In the genomic region with DNA sequence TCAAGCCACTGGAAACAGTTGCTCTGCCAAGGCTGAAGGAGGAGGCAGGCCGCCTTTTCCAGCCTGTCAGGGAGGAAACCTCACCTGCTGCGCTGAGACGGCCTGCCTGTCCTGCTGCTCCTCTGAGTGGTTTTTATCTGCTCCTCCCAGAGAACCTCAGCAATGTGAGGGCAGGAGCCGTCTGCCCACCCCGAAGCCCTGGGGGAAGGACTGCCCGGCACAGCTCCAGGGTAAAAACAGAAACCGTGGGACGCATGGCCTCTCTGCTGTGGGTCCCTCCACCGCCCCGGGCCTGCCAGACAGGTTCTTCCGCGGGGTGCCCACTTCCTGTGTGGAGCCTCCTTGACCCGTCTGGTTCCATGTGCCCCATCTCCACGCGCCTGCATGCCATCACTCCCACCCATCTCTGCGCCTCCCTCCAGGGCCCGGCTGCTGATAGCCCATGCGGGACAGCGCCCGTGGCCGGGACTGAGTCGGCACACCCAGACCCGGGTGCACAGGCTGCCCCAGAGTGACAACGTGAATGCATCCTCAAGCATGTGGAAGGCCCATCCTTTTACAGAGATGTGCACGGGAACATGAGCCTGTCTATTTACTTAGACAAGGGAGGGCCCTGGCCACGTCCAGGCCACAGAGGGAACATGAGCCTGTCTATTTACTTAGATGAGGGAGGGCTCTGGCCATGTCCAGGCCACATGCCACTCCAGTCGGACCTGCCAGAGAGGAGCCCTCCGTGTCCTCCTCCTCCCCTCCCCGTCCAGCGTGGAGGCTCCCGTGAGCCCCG, we compare ENCODE assay signal across 1 cellular context.
TF ChIP-seq lines count a peak whose summit lies in the region.

No MANE protein-coding gene starts in this region.

TF ChIP-seq in HepG2, 621 proteins besides CTCF, POLR2A, EP300 and RAD21 (continued from another document and continues in another):
- TF ChIP-seq, protein P1, sequence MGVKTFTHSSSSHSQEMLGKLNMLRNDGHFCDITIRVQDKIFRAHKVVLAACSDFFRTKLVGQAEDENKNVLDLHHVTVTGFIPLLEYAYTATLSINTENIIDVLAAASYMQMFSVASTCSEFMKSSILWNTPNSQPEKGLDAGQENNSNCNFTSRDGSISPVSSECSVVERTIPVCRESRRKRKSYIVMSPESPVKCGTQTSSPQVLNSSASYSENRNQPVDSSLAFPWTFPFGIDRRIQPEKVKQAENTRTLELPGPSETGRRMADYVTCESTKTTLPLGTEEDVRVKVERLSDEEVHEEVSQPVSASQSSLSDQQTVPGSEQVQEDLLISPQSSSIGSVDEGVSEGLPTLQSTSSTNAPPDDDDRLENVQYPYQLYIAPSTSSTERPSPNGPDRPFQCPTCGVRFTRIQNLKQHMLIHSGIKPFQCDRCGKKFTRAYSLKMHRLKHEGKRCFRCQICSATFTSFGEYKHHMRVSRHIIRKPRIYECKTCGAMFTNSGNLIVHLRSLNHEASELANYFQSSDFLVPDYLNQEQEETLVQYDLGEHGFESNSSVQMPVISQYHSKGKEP (CRISPR knock-in tag; IDR thresholded peaks at IDR 0.05) = 0 out of 2 replicates have a peak, but pooled peaks have one; percentile 50
- TF ChIP-seq JUNB (CRISPR knock-in tag; IDR thresholded peaks at IDR 0.05; ENCODE audit: borderline replicate concordance) = no peak
- peak; percentile 76; the same call in 1 of the 2 replicates for TF ChIP-seq ZMYM2 (CRISPR knock-in tag; IDR thresholded peaks at IDR 0.05)
- TF ChIP-seq, protein P2, sequence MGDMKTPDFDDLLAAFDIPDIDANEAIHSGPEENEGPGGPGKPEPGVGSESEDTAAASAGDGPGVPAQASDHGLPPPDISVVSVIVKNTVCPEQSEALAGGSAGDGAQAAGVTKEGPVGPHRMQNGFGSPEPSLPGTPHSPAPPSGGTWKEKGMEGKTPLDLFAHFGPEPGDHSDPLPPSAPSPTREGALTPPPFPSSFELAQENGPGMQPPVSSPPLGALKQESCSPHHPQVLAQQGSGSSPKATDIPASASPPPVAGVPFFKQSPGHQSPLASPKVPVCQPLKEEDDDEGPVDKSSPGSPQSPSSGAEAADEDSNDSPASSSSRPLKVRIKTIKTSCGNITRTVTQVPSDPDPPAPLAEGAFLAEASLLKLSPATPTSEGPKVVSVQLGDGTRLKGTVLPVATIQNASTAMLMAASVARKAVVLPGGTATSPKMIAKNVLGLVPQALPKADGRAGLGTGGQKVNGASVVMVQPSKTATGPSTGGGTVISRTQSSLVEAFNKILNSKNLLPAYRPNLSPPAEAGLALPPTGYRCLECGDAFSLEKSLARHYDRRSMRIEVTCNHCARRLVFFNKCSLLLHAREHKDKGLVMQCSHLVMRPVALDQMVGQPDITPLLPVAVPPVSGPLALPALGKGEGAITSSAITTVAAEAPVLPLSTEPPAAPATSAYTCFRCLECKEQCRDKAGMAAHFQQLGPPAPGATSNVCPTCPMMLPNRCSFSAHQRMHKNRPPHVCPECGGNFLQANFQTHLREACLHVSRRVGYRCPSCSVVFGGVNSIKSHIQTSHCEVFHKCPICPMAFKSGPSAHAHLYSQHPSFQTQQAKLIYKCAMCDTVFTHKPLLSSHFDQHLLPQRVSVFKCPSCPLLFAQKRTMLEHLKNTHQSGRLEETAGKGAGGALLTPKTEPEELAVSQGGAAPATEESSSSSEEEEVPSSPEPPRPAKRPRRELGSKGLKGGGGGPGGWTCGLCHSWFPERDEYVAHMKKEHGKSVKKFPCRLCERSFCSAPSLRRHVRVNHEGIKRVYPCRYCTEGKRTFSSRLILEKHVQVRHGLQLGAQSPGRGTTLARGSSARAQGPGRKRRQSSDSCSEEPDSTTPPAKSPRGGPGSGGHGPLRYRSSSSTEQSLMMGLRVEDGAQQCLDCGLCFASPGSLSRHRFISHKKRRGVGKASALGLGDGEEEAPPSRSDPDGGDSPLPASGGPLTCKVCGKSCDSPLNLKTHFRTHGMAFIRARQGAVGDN (CRISPR knock-in tag; IDR thresholded peaks at IDR 0.05) = peak; percentile 91
- TF ChIP-seq, protein P3, sequence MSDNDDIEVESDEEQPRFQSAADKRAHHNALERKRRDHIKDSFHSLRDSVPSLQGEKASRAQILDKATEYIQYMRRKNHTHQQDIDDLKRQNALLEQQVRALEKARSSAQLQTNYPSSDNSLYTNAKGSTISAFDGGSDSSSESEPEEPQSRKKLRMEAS (IDR thresholded peaks at IDR 0.05) = peak; percentile 91
- TF ChIP-seq, protein P4, sequence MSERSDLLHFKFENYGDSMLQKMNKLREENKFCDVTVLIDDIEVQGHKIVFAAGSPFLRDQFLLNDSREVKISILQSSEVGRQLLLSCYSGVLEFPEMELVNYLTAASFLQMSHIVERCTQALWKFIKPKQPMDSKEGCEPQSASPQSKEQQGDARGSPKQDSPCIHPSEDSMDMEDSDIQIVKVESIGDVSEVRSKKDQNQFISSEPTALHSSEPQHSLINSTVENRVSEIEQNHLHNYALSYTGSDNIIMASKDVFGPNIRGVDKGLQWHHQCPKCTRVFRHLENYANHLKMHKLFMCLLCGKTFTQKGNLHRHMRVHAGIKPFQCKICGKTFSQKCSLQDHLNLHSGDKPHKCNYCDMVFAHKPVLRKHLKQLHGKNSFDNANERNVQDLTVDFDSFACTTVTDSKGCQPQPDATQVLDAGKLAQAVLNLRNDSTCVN (CRISPR knock-in tag; IDR thresholded peaks at IDR 0.05; ENCODE audit: borderline replicate concordance) = peak; percentile 70; the same call in 1 of the 2 replicates
- TF ChIP-seq PHF5A (CRISPR knock-in tag; IDR thresholded peaks at IDR 0.05; ENCODE audit: low read depth, unreplicated experiment) = peak; percentile 40
- TF ChIP-seq, protein P5, sequence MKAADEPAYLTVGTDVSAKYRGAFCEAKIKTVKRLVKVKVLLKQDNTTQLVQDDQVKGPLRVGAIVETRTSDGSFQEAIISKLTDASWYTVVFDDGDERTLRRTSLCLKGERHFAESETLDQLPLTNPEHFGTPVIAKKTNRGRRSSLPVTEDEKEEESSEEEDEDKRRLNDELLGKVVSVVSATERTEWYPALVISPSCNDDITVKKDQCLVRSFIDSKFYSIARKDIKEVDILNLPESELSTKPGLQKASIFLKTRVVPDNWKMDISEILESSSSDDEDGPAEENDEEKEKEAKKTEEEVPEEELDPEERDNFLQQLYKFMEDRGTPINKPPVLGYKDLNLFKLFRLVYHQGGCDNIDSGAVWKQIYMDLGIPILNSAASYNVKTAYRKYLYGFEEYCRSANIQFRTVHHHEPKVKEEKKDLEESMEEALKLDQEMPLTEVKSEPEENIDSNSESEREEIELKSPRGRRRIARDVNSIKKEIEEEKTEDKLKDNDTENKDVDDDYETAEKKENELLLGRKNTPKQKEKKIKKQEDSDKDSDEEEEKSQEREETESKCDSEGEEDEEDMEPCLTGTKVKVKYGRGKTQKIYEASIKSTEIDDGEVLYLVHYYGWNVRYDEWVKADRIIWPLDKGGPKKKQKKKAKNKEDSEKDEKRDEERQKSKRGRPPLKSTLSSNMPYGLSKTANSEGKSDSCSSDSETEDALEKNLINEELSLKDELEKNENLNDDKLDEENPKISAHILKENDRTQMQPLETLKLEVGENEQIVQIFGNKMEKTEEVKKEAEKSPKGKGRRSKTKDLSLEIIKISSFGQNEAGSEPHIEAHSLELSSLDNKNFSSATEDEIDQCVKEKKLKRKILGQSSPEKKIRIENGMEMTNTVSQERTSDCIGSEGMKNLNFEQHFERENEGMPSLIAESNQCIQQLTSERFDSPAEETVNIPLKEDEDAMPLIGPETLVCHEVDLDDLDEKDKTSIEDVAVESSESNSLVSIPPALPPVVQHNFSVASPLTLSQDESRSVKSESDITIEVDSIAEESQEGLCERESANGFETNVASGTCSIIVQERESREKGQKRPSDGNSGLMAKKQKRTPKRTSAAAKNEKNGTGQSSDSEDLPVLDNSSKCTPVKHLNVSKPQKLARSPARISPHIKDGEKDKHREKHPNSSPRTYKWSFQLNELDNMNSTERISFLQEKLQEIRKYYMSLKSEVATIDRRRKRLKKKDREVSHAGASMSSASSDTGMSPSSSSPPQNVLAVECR (CRISPR knock-in tag; IDR thresholded peaks at IDR 0.05; ENCODE audit: borderline replicate concordance) = peak; percentile 55; the same call in 1 of the 2 replicates
- peak; percentile 83; the same call in 1 of the 2 replicates for TF ChIP-seq ZNF253 (CRISPR knock-in tag; IDR thresholded peaks at IDR 0.05; ENCODE audit: borderline replicate concordance)
- 0 out of 2 replicates have a peak, but pooled peaks have one; percentile 17 for TF ChIP-seq MAZ (IDR thresholded peaks at IDR 0.05; ENCODE audit: borderline replicate concordance, low read depth, low read length)
- TF ChIP-seq MAZ (CRISPR knock-in tag; IDR thresholded peaks at IDR 0.05; ENCODE audit: low read depth) = peak; percentile 61
- 0 out of 2 replicates have a peak, but pooled peaks have one; percentile 69 for TF ChIP-seq ZKSCAN8 (CRISPR knock-in tag; IDR thresholded peaks at IDR 0.05; ENCODE audit: borderline replicate concordance)
- peak; percentile 71 for TF ChIP-seq GATAD1 (CRISPR knock-in tag; IDR thresholded peaks at IDR 0.05)
- TF ChIP-seq SNAPC2 (CRISPR knock-in tag; IDR thresholded peaks at IDR 0.05) = no peak
- TF ChIP-seq, protein P6, sequence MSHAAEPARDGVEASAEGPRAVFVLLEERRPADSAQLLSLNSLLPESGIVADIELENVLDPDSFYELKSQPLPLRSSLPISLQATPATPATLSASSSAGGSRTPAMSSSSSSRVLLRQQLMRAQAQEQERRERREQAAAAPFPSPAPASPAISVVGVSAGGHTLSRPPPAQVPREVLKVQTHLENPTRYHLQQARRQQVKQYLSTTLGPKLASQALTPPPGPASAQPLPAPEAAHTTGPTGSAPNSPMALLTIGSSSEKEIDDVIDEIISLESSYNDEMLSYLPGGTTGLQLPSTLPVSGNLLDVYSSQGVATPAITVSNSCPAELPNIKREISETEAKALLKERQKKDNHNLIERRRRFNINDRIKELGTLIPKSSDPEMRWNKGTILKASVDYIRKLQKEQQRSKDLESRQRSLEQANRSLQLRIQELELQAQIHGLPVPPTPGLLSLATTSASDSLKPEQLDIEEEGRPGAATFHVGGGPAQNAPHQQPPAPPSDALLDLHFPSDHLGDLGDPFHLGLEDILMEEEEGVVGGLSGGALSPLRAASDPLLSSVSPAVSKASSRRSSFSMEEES (CRISPR knock-in tag; IDR thresholded peaks at IDR 0.05) = peak; percentile 81
- TF ChIP-seq, protein P7, sequence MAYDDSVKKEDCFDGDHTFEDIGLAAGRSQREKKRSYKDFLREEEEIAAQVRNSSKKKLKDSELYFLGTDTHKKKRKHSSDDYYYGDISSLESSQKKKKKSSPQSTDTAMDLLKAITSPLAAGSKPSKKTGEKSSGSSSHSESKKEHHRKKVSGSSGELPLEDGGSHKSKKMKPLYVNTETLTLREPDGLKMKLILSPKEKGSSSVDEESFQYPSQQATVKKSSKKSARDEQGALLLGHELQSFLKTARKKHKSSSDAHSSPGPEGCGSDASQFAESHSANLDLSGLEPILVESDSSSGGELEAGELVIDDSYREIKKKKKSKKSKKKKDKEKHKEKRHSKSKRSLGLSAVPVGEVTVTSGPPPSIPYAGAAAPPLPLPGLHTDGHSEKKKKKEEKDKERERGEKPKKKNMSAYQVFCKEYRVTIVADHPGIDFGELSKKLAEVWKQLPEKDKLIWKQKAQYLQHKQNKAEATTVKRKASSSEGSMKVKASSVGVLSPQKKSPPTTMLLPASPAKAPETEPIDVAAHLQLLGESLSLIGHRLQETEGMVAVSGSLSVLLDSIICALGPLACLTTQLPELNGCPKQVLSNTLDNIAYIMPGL (CRISPR knock-in tag; IDR thresholded peaks at IDR 0.05; ENCODE audit: borderline replicate concordance in 1 of 2, low read depth in 1 of 2) = 0 out of 4 replicates have a peak, but pooled peaks of 1 of the 2 experiments have one; percentile 16
- TF ChIP-seq, protein P8, sequence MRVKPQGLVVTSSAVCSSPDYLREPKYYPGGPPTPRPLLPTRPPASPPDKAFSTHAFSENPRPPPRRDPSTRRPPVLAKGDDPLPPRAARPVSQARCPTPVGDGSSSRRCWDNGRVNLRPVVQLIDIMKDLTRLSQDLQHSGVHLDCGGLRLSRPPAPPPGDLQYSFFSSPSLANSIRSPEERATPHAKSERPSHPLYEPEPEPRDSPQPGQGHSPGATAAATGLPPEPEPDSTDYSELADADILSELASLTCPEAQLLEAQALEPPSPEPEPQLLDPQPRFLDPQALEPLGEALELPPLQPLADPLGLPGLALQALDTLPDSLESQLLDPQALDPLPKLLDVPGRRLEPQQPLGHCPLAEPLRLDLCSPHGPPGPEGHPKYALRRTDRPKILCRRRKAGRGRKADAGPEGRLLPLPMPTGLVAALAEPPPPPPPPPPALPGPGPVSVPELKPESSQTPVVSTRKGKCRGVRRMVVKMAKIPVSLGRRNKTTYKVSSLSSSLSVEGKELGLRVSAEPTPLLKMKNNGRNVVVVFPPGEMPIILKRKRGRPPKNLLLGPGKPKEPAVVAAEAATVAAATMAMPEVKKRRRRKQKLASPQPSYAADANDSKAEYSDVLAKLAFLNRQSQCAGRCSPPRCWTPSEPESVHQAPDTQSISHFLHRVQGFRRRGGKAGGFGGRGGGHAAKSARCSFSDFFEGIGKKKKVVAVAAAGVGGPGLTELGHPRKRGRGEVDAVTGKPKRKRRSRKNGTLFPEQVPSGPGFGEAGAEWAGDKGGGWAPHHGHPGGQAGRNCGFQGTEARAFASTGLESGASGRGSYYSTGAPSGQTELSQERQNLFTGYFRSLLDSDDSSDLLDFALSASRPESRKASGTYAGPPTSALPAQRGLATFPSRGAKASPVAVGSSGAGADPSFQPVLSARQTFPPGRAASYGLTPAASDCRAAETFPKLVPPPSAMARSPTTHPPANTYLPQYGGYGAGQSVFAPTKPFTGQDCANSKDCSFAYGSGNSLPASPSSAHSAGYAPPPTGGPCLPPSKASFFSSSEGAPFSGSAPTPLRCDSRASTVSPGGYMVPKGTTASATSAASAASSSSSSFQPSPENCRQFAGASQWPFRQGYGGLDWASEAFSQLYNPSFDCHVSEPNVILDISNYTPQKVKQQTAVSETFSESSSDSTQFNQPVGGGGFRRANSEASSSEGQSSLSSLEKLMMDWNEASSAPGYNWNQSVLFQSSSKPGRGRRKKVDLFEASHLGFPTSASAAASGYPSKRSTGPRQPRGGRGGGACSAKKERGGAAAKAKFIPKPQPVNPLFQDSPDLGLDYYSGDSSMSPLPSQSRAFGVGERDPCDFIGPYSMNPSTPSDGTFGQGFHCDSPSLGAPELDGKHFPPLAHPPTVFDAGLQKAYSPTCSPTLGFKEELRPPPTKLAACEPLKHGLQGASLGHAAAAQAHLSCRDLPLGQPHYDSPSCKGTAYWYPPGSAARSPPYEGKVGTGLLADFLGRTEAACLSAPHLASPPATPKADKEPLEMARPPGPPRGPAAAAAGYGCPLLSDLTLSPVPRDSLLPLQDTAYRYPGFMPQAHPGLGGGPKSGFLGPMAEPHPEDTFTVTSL (CRISPR knock-in tag; IDR thresholded peaks at IDR 0.05; ENCODE audit: borderline replicate concordance) = peak; percentile 50; the same call in 1 of the 2 replicates
- no peak for TF ChIP-seq JUND (CRISPR knock-in tag; IDR thresholded peaks at IDR 0.05)
- TF ChIP-seq, protein P9, sequence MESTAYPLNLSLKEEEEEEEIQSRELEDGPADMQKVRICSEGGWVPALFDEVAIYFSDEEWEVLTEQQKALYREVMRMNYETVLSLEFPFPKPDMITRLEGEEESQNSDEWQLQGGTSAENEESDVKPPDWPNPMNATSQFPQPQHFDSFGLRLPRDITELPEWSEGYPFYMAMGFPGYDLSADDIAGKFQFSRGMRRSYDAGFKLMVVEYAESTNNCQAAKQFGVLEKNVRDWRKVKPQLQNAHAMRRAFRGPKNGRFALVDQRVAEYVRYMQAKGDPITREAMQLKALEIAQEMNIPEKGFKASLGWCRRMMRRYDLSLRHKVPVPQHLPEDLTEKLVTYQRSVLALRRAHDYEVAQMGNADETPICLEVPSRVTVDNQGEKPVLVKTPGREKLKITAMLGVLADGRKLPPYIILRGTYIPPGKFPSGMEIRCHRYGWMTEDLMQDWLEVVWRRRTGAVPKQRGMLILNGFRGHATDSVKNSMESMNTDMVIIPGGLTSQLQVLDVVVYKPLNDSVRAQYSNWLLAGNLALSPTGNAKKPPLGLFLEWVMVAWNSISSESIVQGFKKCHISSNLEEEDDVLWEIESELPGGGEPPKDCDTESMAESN (CRISPR knock-in tag; conservative IDR thresholded peaks at IDR 0.05) = no peak
- TF ChIP-seq SIX1 (CRISPR knock-in tag; IDR thresholded peaks at IDR 0.05; ENCODE audit: borderline replicate concordance) = peak; percentile 53; the same call in 1 of the 2 replicates
- peak; percentile 81; the same call in 1 of the 2 replicates for TF ChIP-seq ZNF614 (CRISPR knock-in tag; IDR thresholded peaks at IDR 0.05; ENCODE audit: borderline replicate concordance)
- TF ChIP-seq NR2C2 (CRISPR knock-in tag; IDR thresholded peaks at IDR 0.05; ENCODE audit: borderline replicate concordance) = no peak
- peak; percentile 59 for TF ChIP-seq BCL6 (CRISPR knock-in tag; IDR thresholded peaks at IDR 0.05)
